ENCODE assay signal across 10 cellular contexts in genomic region chr21:17921579-17922530, GRCh38.
DNase-seq lines count a peak whose midpoint lies in the region; ATAC-seq and TF ChIP-seq lines count a peak whose summit lies in the region.
"Had no signal": no experiment of that assay in that cellular context is flagged by ENCODE, and none has a peak within 500 bp of the region (broad histone marks: within the 10 kb centered on the region; RNA-seq: fewer than 3 reads in every experiment).

No MANE protein-coding gene starts in this region.

- no peaks in the 10 kb centered on the region for H3K27me3 ChIP-seq in right cardiac atrium (ENCODE audit: control insufficient read depth, insufficient read depth)

- DNase-seq in AG08395 (ENCODE audit: low spot score) (peak; percentile 46), HPDE6-E6E7 (ENCODE audit: extremely low spot score) (peak; percentile 64), astrocyte of the cerebellum (ENCODE audit: low read depth) (peak; percentile 72), right cardiac atrium (no peak), mucosa of descending colon (no peak), NCI-H2081 treated with DMSO at 0.1 percent for 48 hours (lab: John Stamatoyannopoulos, UW) (no peak), GM19240 (ENCODE audit: insufficient read length, low spot score) (no peak)
- DNase-seq: NCI-H1048; stimulated activated CD4-positive, alpha-beta T cell treated with anti-CD3 and anti-CD28 coated beads, Interleukin-15, amount 100 ng/mL, for 24 hours had no signal

- H3K4me3 ChIP-seq in astrocyte of the cerebellum (ENCODE audit: low read depth, low read length) = no peak overlapping the region
- H3K4me3 ChIP-seq in right cardiac atrium (ENCODE audit: low read length) = no peak overlapping the region
- H3K4me3 ChIP-seq in mucosa of descending colon = no peak overlapping the region

- ATAC-seq in right cardiac atrium (peak; percentile 68 to 83), mucosa of descending colon (no peak), HG03039 (IDR thresholded peaks at IDR 0.05; ENCODE audit: unreplicated experiment) (no peak)

- no peak overlapping the region for H3K27ac ChIP-seq in right cardiac atrium (ENCODE audit: low read length)

- in situ Hi-C loops in astrocyte of the cerebellum (cut with HindIII; ENCODE audit: low sequenced_read_pairs) = loop anchor here (25.0 kb wide), 1 partner anchor 260 kb away; no protein-coding TSS in a partner anchor

- TF ChIP-seq CTCF in astrocyte of the cerebellum (IDR thresholded peaks at IDR 0.05; ENCODE audit: low read depth, low read length, missing control alignments) (no peak), mucosa of descending colon (IDR thresholded peaks at IDR 0.05) (no peak)

- H3K9me3 ChIP-seq in right cardiac atrium (ENCODE audit: control insufficient read depth, low read length) (no peaks in the 10 kb centered on the region), mucosa of descending colon (peaks cover 3% of the 10 kb centered on the region)

- intact Hi-C loops in right cardiac atrium (cut with DNase I) = loop anchor here in 2 of 4 donors (5.0 to 10.0 kb wide), 2 partner anchors 245 to 247 kb away; no protein-coding TSS in a partner anchor
- intact Hi-C loops in mucosa of descending colon (cut with DNase I, micrococcal nuclease) = no loop called here

- H3K4me1 ChIP-seq in right cardiac atrium (ENCODE audit: control insufficient read depth, insufficient read depth, low read length) (no peaks in the 10 kb centered on the region), mucosa of descending colon (ENCODE audit: low read depth) (no peaks in the 10 kb centered on the region)

- WGBS in right cardiac atrium = 48% methylated on average over 2 of the region's 2 CpGs

- H3K36me3 ChIP-seq in mucosa of descending colon (ENCODE audit: low read depth) = no peaks in the 10 kb centered on the region

Comparison
In these comparisons a context has a peak if more than half of its experiments do, and no peak if none do; other contexts are left out.
1. DNase-seq: peak in AG08395 (single experiment), HPDE6-E6E7 (single experiment) and astrocyte of the cerebellum (single experiment); none in right cardiac atrium (0 of 3), mucosa of descending colon (0 of 3), NCI-H2081 treated with DMSO at 0.1 percent for 48 hours (single experiment) and GM19240 (single experiment).
2. ATAC-seq: peak in right cardiac atrium (2 of 2); none in mucosa of descending colon (single experiment) and HG03039 (single experiment).